8 cellular contexts compared by ENCODE assay signal in the genomic region with DNA sequence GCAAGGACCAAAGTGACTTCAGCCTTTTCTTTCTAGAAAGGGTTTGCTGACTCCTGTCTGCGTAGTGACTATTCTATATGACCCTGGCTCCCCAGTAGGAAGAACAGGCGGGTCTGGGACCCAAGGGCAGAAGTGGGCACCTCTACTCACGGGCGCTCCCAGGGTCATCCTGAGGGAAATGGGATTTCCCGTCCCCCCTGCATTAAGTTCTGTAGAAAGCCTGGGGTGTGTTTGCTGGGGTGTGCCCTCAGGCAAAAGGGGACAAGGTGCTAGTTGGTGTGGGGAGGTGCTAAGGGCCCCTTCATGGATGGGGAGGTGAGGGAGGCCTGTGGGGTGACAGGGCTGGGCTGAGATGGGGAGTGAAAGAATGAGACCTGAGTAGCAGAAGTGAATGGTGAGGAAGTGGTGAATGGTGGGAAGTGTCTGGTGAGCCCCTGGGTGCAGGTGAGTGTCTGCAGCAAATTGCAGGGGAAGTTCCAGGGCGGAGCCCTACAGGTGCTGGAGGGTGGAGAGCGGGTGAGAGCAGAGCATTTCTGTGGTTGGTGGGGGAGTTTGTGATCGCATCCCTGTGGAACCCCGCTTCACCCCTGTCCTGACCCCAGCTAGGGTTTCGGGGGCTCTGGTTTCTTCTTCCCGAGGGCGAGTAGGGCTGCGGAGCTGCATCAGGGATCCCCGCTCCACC. TPM values are rescaled to one million over a fixed set of nuclear protein-coding genes. Genes with fewer than 3 reads are reported as not detected.
DNase-seq lines count a peak whose midpoint lies in the region; ATAC-seq and TF ChIP-seq lines count a peak whose summit lies in the region.

No MANE protein-coding gene starts in this region.

- H3K36me3 ChIP-seq in DOHH2 (ENCODE audit: control insufficient read depth, low read length) = no peaks in the 10 kb centered on the region
- no peaks in the 10 kb centered on the region for H3K36me3 ChIP-seq in GM23338 (ENCODE audit: insufficient read depth)
- H3K36me3 ChIP-seq in effector memory CD4-positive, alpha-beta T cell (ENCODE audit: control insufficient read depth, insufficient read depth, low read length) = no peaks in the 10 kb centered on the region
- no peaks in the 10 kb centered on the region for H3K36me3 ChIP-seq in osteoblast (ENCODE audit: insufficient read depth, low read length)

- H3K4me3 Mint-ChIP-seq in GM23338 = peak overlapping the region; percentile 93

- DNase-seq in GM23338 (ENCODE audit: low spot score) (no peak), RPMI8226 (peak; percentile 63), osteoblast (ENCODE audit: insufficient read length, low spot score, missing footprints) (no peak), NCI-H2029 treated with DMSO at 0.1 percent for 48 hours (lab: John Stamatoyannopoulos, UW) (no peak), iPS-NIHi7 (ENCODE audit: extremely low spot score) (no peak), NCI-H524 treated with DMSO at 0.1 percent for 48 hours (lab: John Stamatoyannopoulos, UW) (no peak)
- peak; percentile 56 to 68 (median 66) for DNase-seq in effector memory CD4-positive, alpha-beta T cell

- ATAC-seq in GM23338 = peak; percentile 37

- no peaks in the 10 kb centered on the region for H4K20me1 ChIP-seq in DOHH2 (ENCODE audit: control insufficient read depth, insufficient read depth, low read depth, low read length)
- H4K20me1 ChIP-seq in GM23338 (replicated peaks; ENCODE audit: insufficient read depth) = no peaks in the 10 kb centered on the region
- H4K20me1 ChIP-seq in osteoblast (ENCODE audit: insufficient read depth, low read length) = no peaks in the 10 kb centered on the region

- peaks cover 7% of the 10 kb centered on the region for H3K4me1 Mint-ChIP-seq in GM23338

- H2AFZ ChIP-seq in GM23338 = peak overlapping the region; percentile 95
- no peak overlapping the region for H2AFZ ChIP-seq in osteoblast (ENCODE audit: low read length)

- no peaks in the 10 kb centered on the region; the same call in 2 of the 3 replicates for H3K9me3 Mint-ChIP-seq in GM23338

- peaks cover 58% of the 10 kb centered on the region for H3K27me3 Mint-ChIP-seq in GM23338 (ENCODE audit: insufficient read depth, low read depth, poor library complexity)

- H3K4me1 ChIP-seq in DOHH2 (ENCODE audit: control insufficient read depth, low read length) = peaks cover 15% of the 10 kb centered on the region
- H3K4me1 ChIP-seq in GM23338 (ENCODE audit: insufficient read depth) = no peaks in the 10 kb centered on the region
- H3K4me1 ChIP-seq in effector memory CD4-positive, alpha-beta T cell (ENCODE audit: control insufficient read depth, insufficient read depth, low read length, poor library complexity, severe bottlenecking) = peaks cover 20% of the 10 kb centered on the region
- H3K4me1 ChIP-seq in osteoblast (ENCODE audit: insufficient read depth, low read length) = peaks cover 5% of the 10 kb centered on the region

- no peaks in the 10 kb centered on the region for H3K9me2 ChIP-seq in DOHH2 (replicated peaks; ENCODE audit: control insufficient read depth, low read length)
- no peaks in the 10 kb centered on the region for H3K9me2 ChIP-seq in GM23338 (ENCODE audit: insufficient read depth)

- H3K4me3 ChIP-seq in DOHH2 (ENCODE audit: low read length) = peak overlapping the region; percentile 89
- H3K4me3 ChIP-seq in GM23338 = peak overlapping the region; percentile 88
- H3K4me3 ChIP-seq in effector memory CD4-positive, alpha-beta T cell (ENCODE audit: insufficient read depth, low read depth, low read length, poor library complexity, severe bottlenecking) = peak overlapping the region; percentile 90
- peak overlapping the region; percentile 77 for H3K4me3 ChIP-seq in osteoblast (ENCODE audit: insufficient read depth, low read length)

- H3K9me3 ChIP-seq in DOHH2 (ENCODE audit: control insufficient read depth, insufficient read depth, low read length) = no peaks in the 10 kb centered on the region
- H3K9me3 ChIP-seq in effector memory CD4-positive, alpha-beta T cell (ENCODE audit: control insufficient read depth, low read length) = no peaks in the 10 kb centered on the region
- H3K9me3 ChIP-seq in osteoblast (ENCODE audit: low read depth, low read length) = no peaks in the 10 kb centered on the region

- H3K27me3 ChIP-seq in DOHH2 (ENCODE audit: control insufficient read depth, low read length) (0 out of 2 replicates have a peak, but pooled peaks cover under 1% of the 10 kb centered on the region), GM23338 (ENCODE audit: insufficient read depth) (peaks cover 67% of the 10 kb centered on the region), osteoblast (ENCODE audit: insufficient read depth, low read length) (peaks cover 21% of the 10 kb centered on the region)
- no peaks in the 10 kb centered on the region for H3K27me3 ChIP-seq in effector memory CD4-positive, alpha-beta T cell (replicated peaks; ENCODE audit: control insufficient read depth, insufficient read depth, low read length, poor library complexity, severe bottlenecking)

- peak overlapping the region; percentile 95 for H3K4me2 ChIP-seq in DOHH2 (ENCODE audit: low read length)
- peak overlapping the region; percentile 85 for H3K4me2 ChIP-seq in GM23338
- peak overlapping the region; percentile 92 for H3K4me2 ChIP-seq in osteoblast (ENCODE audit: insufficient read depth, low read length)

- H3K27ac Mint-ChIP-seq in GM23338 = no peak overlapping the region

- H3F3A ChIP-seq in DOHH2 (ENCODE audit: control insufficient read depth, insufficient read depth) (no peaks in the 10 kb centered on the region), GM23338 (replicated peaks; ENCODE audit: low read depth) (no peaks in the 10 kb centered on the region)

- peaks cover 3% of the 10 kb centered on the region; the same call in 1 of the 3 replicates for H3K36me3 Mint-ChIP-seq in GM23338 (ENCODE audit: low read depth)

- H3K79me2 ChIP-seq in DOHH2 (ENCODE audit: control insufficient read depth, low read length) (no peaks in the 10 kb centered on the region; the same call in 1 of the 2 replicates), GM23338 (replicated peaks; ENCODE audit: insufficient read depth) (no peaks in the 10 kb centered on the region), osteoblast (ENCODE audit: insufficient read depth, low read length) (no peaks in the 10 kb centered on the region)

- TF ChIP-seq CTCF in DOHH2 (IDR thresholded peaks at IDR 0.05; ENCODE audit: low read depth, low read length, poor library complexity, severe bottlenecking) (no peak), GM23338 (conservative IDR thresholded peaks at IDR 0.05; ENCODE audit: low read depth in 2 of 2) (no peak), osteoblast (IDR thresholded peaks at IDR 0.05; ENCODE audit: extremely low read depth, low read depth, low read length) (no peak)

- peak overlapping the region; percentile 80 for H3K27ac ChIP-seq in DOHH2 (ENCODE audit: low read depth, low read length)
- no peak overlapping the region for H3K27ac ChIP-seq in GM23338 (ENCODE audit: low read depth)
- peak overlapping the region; percentile 87 for H3K27ac ChIP-seq in effector memory CD4-positive, alpha-beta T cell (ENCODE audit: insufficient read depth, low read length, poor library complexity, severe bottlenecking)
- no peak overlapping the region for H3K27ac ChIP-seq in osteoblast (ENCODE audit: low read depth, low read length)

TF ChIP-seq in GM23338, 12 proteins besides CTCF, POLR2A, EP300 and RAD21 (continues in another document):
- TF ChIP-seq POLR2AphosphoS5 (IDR thresholded peaks at IDR 0.05; ENCODE audit: low read depth) (no peak), EZH2phosphoT487 (IDR thresholded peaks at IDR 0.05; ENCODE audit: unreplicated experiment) (no peak), STAT1 (IDR thresholded peaks at IDR 0.05; ENCODE audit: unreplicated experiment) (no peak), EZH2 (IDR thresholded peaks at IDR 0.05; ENCODE audit: low read depth, unreplicated experiment) (no peak), ZNF114 (CRISPR knock-in tag; IDR thresholded peaks at IDR 0.05) (no peak)
- TF ChIP-seq, protein P1, sequence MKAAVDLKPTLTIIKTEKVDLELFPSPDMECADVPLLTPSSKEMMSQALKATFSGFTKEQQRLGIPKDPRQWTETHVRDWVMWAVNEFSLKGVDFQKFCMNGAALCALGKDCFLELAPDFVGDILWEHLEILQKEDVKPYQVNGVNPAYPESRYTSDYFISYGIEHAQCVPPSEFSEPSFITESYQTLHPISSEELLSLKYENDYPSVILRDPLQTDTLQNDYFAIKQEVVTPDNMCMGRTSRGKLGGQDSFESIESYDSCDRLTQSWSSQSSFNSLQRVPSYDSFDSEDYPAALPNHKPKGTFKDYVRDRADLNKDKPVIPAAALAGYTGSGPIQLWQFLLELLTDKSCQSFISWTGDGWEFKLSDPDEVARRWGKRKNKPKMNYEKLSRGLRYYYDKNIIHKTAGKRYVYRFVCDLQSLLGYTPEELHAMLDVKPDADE (IDR thresholded peaks at IDR 0.05) = no peak
- TF ChIP-seq, protein P2, sequence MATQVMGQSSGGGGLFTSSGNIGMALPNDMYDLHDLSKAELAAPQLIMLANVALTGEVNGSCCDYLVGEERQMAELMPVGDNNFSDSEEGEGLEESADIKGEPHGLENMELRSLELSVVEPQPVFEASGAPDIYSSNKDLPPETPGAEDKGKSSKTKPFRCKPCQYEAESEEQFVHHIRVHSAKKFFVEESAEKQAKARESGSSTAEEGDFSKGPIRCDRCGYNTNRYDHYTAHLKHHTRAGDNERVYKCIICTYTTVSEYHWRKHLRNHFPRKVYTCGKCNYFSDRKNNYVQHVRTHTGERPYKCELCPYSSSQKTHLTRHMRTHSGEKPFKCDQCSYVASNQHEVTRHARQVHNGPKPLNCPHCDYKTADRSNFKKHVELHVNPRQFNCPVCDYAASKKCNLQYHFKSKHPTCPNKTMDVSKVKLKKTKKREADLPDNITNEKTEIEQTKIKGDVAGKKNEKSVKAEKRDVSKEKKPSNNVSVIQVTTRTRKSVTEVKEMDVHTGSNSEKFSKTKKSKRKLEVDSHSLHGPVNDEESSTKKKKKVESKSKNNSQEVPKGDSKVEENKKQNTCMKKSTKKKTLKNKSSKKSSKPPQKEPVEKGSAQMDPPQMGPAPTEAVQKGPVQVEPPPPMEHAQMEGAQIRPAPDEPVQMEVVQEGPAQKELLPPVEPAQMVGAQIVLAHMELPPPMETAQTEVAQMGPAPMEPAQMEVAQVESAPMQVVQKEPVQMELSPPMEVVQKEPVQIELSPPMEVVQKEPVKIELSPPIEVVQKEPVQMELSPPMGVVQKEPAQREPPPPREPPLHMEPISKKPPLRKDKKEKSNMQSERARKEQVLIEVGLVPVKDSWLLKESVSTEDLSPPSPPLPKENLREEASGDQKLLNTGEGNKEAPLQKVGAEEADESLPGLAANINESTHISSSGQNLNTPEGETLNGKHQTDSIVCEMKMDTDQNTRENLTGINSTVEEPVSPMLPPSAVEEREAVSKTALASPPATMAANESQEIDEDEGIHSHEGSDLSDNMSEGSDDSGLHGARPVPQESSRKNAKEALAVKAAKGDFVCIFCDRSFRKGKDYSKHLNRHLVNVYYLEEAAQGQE (IDR thresholded peaks at IDR 0.05; ENCODE audit: unreplicated experiment) = no peak

RNA-seq across cellular contexts. Expression of a gene that starts 21.1 kb away (rescaled TPM):
- not detected in 2 replicates for total RNA-seq in GM23338 (2014; rRNA removed; shearing (Covaris generic))
- not detected in 2 replicates for polyA plus RNA-seq in GM23338 (2016; fragmentation: Nextera tagmentation; extraction: Ambion mirVana)
- not detected in 2 replicates for total RNA-seq in osteoblast

RNA-seq across cellular contexts. Expression of a gene that starts 40.5 kb away (rescaled TPM):
- 1.0 and 1.7 TPM in 2 replicates for total RNA-seq in GM23338 (2014; rRNA removed; shearing (Covaris generic))
- polyA plus RNA-seq in GM23338 (2016; fragmentation: Nextera tagmentation; extraction: Ambion mirVana) = 0.74 and 1.3 TPM in 2 replicates
- total RNA-seq in osteoblast = 0.72 and 0.88 TPM in 2 replicates

Comparison
In these comparisons a context has a peak if more than half of its experiments do, and no peak if none do; other contexts are left out.
1. H3K27ac ChIP-seq: peak in DOHH2 (single experiment) and effector memory CD4-positive, alpha-beta T cell (single experiment); none in GM23338 (single experiment) and osteoblast (single experiment).
2. DNase-seq: peak in RPMI8226 (single experiment) and effector memory CD4-positive, alpha-beta T cell (3 of 3); none in GM23338 (single experiment), osteoblast (single experiment), NCI-H2029 treated with DMSO at 0.1 percent for 48 hours (single experiment), iPS-NIHi7 (single experiment) and NCI-H524 treated with DMSO at 0.1 percent for 48 hours (single experiment).
3. Peak in every context shown above with its lines, with median percentiles within 50 percentile points of each other: H3K4me2 ChIP-seq and H3K4me3 ChIP-seq.